22 cellular contexts compared by ENCODE assay signal in the genomic region with DNA sequence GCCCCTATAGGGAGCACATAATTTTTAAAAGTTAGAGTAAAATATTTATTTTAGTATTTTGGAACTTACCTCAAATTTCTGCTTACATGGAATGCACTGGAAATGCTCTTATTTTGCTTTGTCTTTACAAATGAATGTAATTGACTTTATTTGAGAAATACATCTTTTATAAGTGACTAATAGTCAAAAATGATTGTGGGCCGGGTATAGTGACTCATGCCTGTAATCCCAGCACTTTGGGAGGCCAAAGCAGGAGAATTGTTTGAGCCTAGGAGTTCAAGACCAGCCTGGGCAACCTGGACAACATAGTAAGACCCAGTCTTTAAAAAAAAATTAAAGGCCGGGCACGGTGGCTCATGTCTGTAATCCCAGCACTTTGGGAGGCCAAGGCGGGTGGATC. TPM values are rescaled to one million over a fixed set of nuclear protein-coding genes. Genes with fewer than 3 reads are reported as not detected.
DNase-seq lines count a peak whose midpoint lies in the region; ATAC-seq and TF ChIP-seq lines count a peak whose summit lies in the region.
"Had no signal": no experiment of that assay in that cellular context is flagged by ENCODE, and none has a peak within 500 bp of the region (broad histone marks: within the 10 kb centered on the region; RNA-seq: fewer than 3 reads in every experiment).

No MANE protein-coding gene starts in this region.

- no peak overlapping the region for H4K5ac ChIP-seq in IMR-90 (ENCODE audit: low read depth, low read length)

- H3K79me2 ChIP-seq in neural progenitor cell (ENCODE audit: low read depth) = peaks cover 100% of the 10 kb centered on the region

- H3K4ac ChIP-seq in IMR-90 (ENCODE audit: low read depth, low read length) = no peak overlapping the region

- no peak overlapping the region for H4K8ac ChIP-seq in IMR-90 (ENCODE audit: low read depth in 2 of 2, low read length in 2 of 2)

- no peak overlapping the region for H3K23ac ChIP-seq in IMR-90 (ENCODE audit: low read depth, low read length)

- CTCF ChIA-PET in IMR-90 (lab: Yijun Ruan, JAX) = no interaction called here

- TF ChIP-seq POLR2A in IMR-90 (IDR thresholded peaks at IDR 0.05; ENCODE audit: low read depth, low read length) (no peak), breast epithelium (IDR thresholded peaks at IDR 0.05) (no peak)

- H2BK120ac ChIP-seq in IMR-90 (ENCODE audit: low read depth, low read length) = no peak overlapping the region

- no peaks in the 10 kb centered on the region for H3K27me3 Mint-ChIP-seq in chondrocyte (ENCODE audit: low read depth)
- no peaks in the 10 kb centered on the region for H3K27me3 Mint-ChIP-seq in neural progenitor cell (ENCODE audit: insufficient read depth, low read depth)

- no peak overlapping the region for H2BK5ac ChIP-seq in IMR-90 (ENCODE audit: low read depth, low read length, poor library complexity, severe bottlenecking)

- H3K36me3 ChIP-seq in IMR-90 (ENCODE audit: control insufficient read depth, insufficient read depth, low read length) (peaks cover 6% of the 10 kb centered on the region), neural progenitor cell (peaks cover 37% of the 10 kb centered on the region), breast epithelium (no peaks in the 10 kb centered on the region)

- no peak overlapping the region for H2BK20ac ChIP-seq in IMR-90 (ENCODE audit: low read depth, low read length)

- no peak overlapping the region for H2AK5ac ChIP-seq in IMR-90 (ENCODE audit: low read depth, low read length)

- H2AFZ ChIP-seq in IMR-90 (replicated peaks; ENCODE audit: low read length, poor library complexity) = no peak overlapping the region
- H2AFZ ChIP-seq in neural progenitor cell (replicated peaks) = no peak overlapping the region

- H3K27ac Mint-ChIP-seq in chondrocyte (ENCODE audit: unreplicated experiment) (peak overlapping the region; percentile 51), neural progenitor cell (no peak overlapping the region)
- H3K27ac Mint-ChIP-seq: CD14-positive monocyte had no signal

- no CpG with 5 or more reads among the region's 4 CpGs for WGBS in IMR-90 (ENCODE audit: extremely low coverage in 2 of 2, insufficient read length in 1 of 2), 2 experiments

- TF ChIP-seq CTCF in IMR-90 (conservative IDR thresholded peaks at IDR 0.05; ENCODE audit: low read depth, low read length) (no peak), chondrocyte (IDR thresholded peaks at IDR 0.05) (no peak), neural progenitor cell (IDR thresholded peaks at IDR 0.05) (no peak), breast epithelium (IDR thresholded peaks at IDR 0.05) (no peak)

- H3K36me3 Mint-ChIP-seq in chondrocyte (ENCODE audit: low read depth) (peaks cover 14% of the 10 kb centered on the region), neural progenitor cell (peaks cover 43% of the 10 kb centered on the region)

- ATAC-seq in IMR-90 (ENCODE audit: low read depth) (no peak), GM21737 (IDR thresholded peaks at IDR 0.05; ENCODE audit: unreplicated experiment) (no peak)
- ATAC-seq: GM12878 had no signal

- DNase-seq in EL = peak; percentile 42
- peak; percentile 31 for DNase-seq in IMR-90
- no peak for DNase-seq in chondrocyte (ENCODE audit: low spot score)
- no peak for DNase-seq in neural progenitor cell (ENCODE audit: low spot score)
- no peak for DNase-seq in NCI-H748 (lab: John Stamatoyannopoulos, UW; ENCODE audit: unreplicated experiment)
- DNase-seq in breast epithelium (ENCODE audit: low spot score in 2 of 2) = no peak
- DNase-seq: ACHN, AML-193, DMS153, Karpas-422, MV-4-11, NCI-H1417, NCI-H187 treated with DMSO at 0.1 percent for 48 hours, NCI-H2171, NCI-H446 treated with DMSO at 0.1 percent for 48 hours, NCI-H748 treated with DMSO at 0.1 percent for 48 hours, OCI-M1, RPMI8226, SW 1271 had no signal

- H3K9ac ChIP-seq in IMR-90 (ENCODE audit: low read depth, low read length) (no peak overlapping the region), neural progenitor cell (no peak overlapping the region)

- dilution Hi-C loops in IMR-90 (cut with HindIII; ENCODE audit: low sequenced_read_pairs, unreplicated experiment) = no loop called here

- H4K20me1 ChIP-seq in IMR-90 (ENCODE audit: insufficient read depth, low read length) (peaks cover 24% of the 10 kb centered on the region), neural progenitor cell (ENCODE audit: low read depth) (peaks cover 89% of the 10 kb centered on the region)

- H2BK15ac ChIP-seq in IMR-90 (ENCODE audit: low read depth, low read length) = no peak overlapping the region

- H3K14ac ChIP-seq in IMR-90 (replicated peaks; ENCODE audit: low read depth, low read length) = no peak overlapping the region

- peaks cover 3% of the 10 kb centered on the region; the same call in 1 of the 2 replicates for H3K9me1 ChIP-seq in IMR-90 (ENCODE audit: insufficient read depth, low read length)

- H3K27ac ChIP-seq in IMR-90 (ENCODE audit: insufficient read depth, low read length) (no peak overlapping the region), neural progenitor cell (no peak overlapping the region), breast epithelium (no peak overlapping the region)

- H3K9me3 ChIP-seq in IMR-90 (ENCODE audit: control insufficient read depth, insufficient read depth, low read length) (no peaks in the 10 kb centered on the region), neural progenitor cell (ENCODE audit: low read depth) (no peaks in the 10 kb centered on the region), breast epithelium (no peaks in the 10 kb centered on the region)

- H3K79me1 ChIP-seq in IMR-90 (ENCODE audit: low read depth in 1 of 2, low read length in 2 of 2) = peaks cover 5 to 29% of the 10 kb centered on the region in 2 experiments; a peak in 3 of 4 replicates

- H3K4me3 ChIP-seq in IMR-90 (ENCODE audit: insufficient read depth, low read depth, low read length) (no peak overlapping the region), neural progenitor cell (no peak overlapping the region), breast epithelium (no peak overlapping the region)
- H3K4me3 ChIP-seq: GM12878 had no signal

- TF ChIP-seq RAD21 in IMR-90 (IDR thresholded peaks at IDR 0.05; ENCODE audit: low read length) = no peak

- intact Hi-C loops in IMR-90 (cut with micrococcal nuclease) (loop anchor here (10.0 kb wide), 1 partner anchor 242 kb away; no protein-coding TSS in a partner anchor), breast epithelium (cut with DNase I; ENCODE audit: low total_unique reads) (no loop called here)

- H4K91ac ChIP-seq in IMR-90 (ENCODE audit: insufficient read depth, low read depth, low read length) = no peak overlapping the region

- in situ Hi-C loops in IMR-90 (cut with MboI; ENCODE audit: low sequenced_read_pairs) = no loop called here

- no peak overlapping the region for H2AK9ac ChIP-seq in IMR-90 (replicated peaks; ENCODE audit: low read depth, low read length, poor library complexity)

- H3K4me1 Mint-ChIP-seq in chondrocyte (ENCODE audit: low read depth) = peaks cover 51% of the 10 kb centered on the region
- peaks cover 30% of the 10 kb centered on the region for H3K4me1 Mint-ChIP-seq in neural progenitor cell

- H3K4me2 ChIP-seq in IMR-90 (ENCODE audit: low read depth, low read length) (no peak overlapping the region), neural progenitor cell (peak overlapping the region; percentile 87)

- H3K27me3 ChIP-seq in IMR-90 (ENCODE audit: control insufficient read depth, insufficient read depth, low read length) (no peaks in the 10 kb centered on the region), neural progenitor cell (no peaks in the 10 kb centered on the region), breast epithelium (no peaks in the 10 kb centered on the region)

- H3K9me3 Mint-ChIP-seq in chondrocyte (ENCODE audit: low read depth) (no peaks in the 10 kb centered on the region), neural progenitor cell (no peaks in the 10 kb centered on the region)
- H3K9me3 Mint-ChIP-seq: CD14-positive monocyte had no signal

- peaks cover 12% of the 10 kb centered on the region for H3F3A ChIP-seq in neural progenitor cell (ENCODE audit: low read depth)

- H3K4me1 ChIP-seq in IMR-90 (ENCODE audit: control insufficient read depth, insufficient read depth, low read length) (no peaks in the 10 kb centered on the region; the same call in 1 of the 2 replicates), neural progenitor cell (peaks cover 26% of the 10 kb centered on the region), breast epithelium (peaks cover 0 to 5% of the 10 kb centered on the region in 2 donors)

- BruUV-seq in IMR-90 (replicated peaks; lab: Mats Ljungman, UMichigan) = no TSS peak

- H3K4me3 Mint-ChIP-seq in chondrocyte (ENCODE audit: unreplicated experiment) = no peak overlapping the region
- no peak overlapping the region for H3K4me3 Mint-ChIP-seq in neural progenitor cell
- H3K4me3 Mint-ChIP-seq: CD14-positive monocyte had no signal

- H3K56ac ChIP-seq in IMR-90 (ENCODE audit: extremely low read depth, insufficient read depth, low read length) = no peak overlapping the region

- no peak overlapping the region for H3K18ac ChIP-seq in IMR-90 (ENCODE audit: low read depth, low read length)

- POLR2A ChIA-PET in IMR-90 (lab: Charles Lee; ENCODE audit: unreplicated experiment) = no interaction called here

TF ChIP-seq in IMR-90, 13 proteins besides CTCF, POLR2A, EP300 and RAD21:
- TF ChIP-seq MAFK (IDR thresholded peaks at IDR 0.05; ENCODE audit: low read depth, low read length) = no peak
- TF ChIP-seq MAZ (IDR thresholded peaks at IDR 0.05; ENCODE audit: borderline replicate concordance, low read depth, low read length) = no peak
- no peak for TF ChIP-seq USF2 (IDR thresholded peaks at IDR 0.05; ENCODE audit: low read depth, low read length)
- no peak for TF ChIP-seq CHD1 (IDR thresholded peaks at IDR 0.05; ENCODE audit: low read depth, low read length)
- no peak for TF ChIP-seq CEBPB (IDR thresholded peaks at IDR 0.05; ENCODE audit: low read depth, low read length)
- TF ChIP-seq BHLHE40 (IDR thresholded peaks at IDR 0.05; ENCODE audit: low read depth, low read length) = no peak
- no peak for TF ChIP-seq NFE2L2 (IDR thresholded peaks at IDR 0.05; ENCODE audit: low read depth, low read length)

RNA-seq across cellular contexts. Expression of gene HMGCR, which starts 5.8 kb away (rescaled TPM):
- total RNA-seq in IMR-90 (2012; rRNA removed) (48.6 and 89.7 TPM in 2 replicates), chondrocyte (63.2 to 75.9 TPM (median 73.1 TPM) in 3 replicates), neural progenitor cell (ENCODE audit: low replicate concordance) (227 and 248 TPM in 2 replicates), breast epithelium (10 to 100 TPM; 12.8 to 34.0 (median 16.5) TPM)
- 18.1 and 23.3 TPM in 2 replicates for polyA plus RNA-seq in IMR-90 (2012; rRNA removed)
- 2.6 and 4.2 TPM in 2 replicates for polyA plus RNA-seq in IMR-90 (2012; cell fraction: cytosol; rRNA removed)
- 13.9 and 63.4 TPM in 2 replicates for polyA plus RNA-seq in IMR-90 (2012; cell fraction: nucleus; rRNA removed; ENCODE audit: low replicate concordance)

Comparison
In these comparisons a context has a peak if more than half of its experiments do, and no peak if none do; other contexts are left out.
1. DNase-seq: peak in EL (single experiment) and IMR-90 (single experiment); none in chondrocyte (single experiment), neural progenitor cell (single experiment), NCI-H748 (single experiment) and breast epithelium (0 of 2).